ENCODE assay signal across 35 cellular contexts in the genomic region with DNA sequence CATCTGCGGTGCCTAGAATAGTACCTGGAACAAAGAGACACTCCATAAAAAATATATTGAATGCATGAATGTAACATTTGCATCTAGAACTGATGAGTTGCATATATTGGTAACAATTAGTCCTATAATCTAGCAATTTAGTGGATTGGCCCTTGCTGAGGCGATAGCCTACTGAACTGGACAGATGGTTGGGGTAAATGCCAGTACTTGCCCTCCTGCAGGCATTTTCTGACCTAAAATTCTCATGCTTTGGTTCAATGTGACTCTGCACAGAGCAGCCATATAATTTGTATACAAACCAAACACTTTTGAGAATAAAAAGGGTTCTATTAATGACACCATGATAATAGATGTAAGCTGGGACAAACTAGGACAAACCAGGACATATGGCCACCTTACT.
"Had no signal": no experiment of that assay in that cellular context is flagged by ENCODE, and none has a peak within 500 bp of the region (broad histone marks: within the 10 kb centered on the region; RNA-seq: fewer than 3 reads in every experiment).

No MANE protein-coding gene starts in this region.

- H3K4me1 Mint-ChIP-seq: activated B cell treated with CpG ODN at 0.5 μM for 24 hours; activated CD4-positive, alpha-beta T cell treated with anti-CD3 and anti-CD28 coated beads, Interleukin-2, amount 10 ng/mL, durations not matched to agents 24 days and 14 days; activated naive CD8-positive, alpha-beta T cell treated with anti-CD3 and anti-CD28 coated beads for 36 hours; activated T-helper 17 cell treated with anti-CD3 and anti-CD28 coated beads, Interleukin-2, amount 50 U/mL, for 72 hours; central memory CD8-positive, alpha-beta T cell had no signal

- DNase-seq: activated B cell treated with CpG ODN at 0.5 μM for 24 hours; activated CD4-positive, alpha-beta memory T cell treated with anti-CD3 and anti-CD28 coated beads for 36 hours; activated CD4-positive, alpha-beta T cell treated with anti-CD3 and anti-CD28 coated beads for 4 hours; activated CD4-positive, alpha-beta T cell treated with anti-CD3 and anti-CD28 coated beads, Interleukin-2, amount 10 ng/mL, durations not matched to agents 24 days and 14 days; activated CD4-positive, alpha-beta T cell treated with anti-CD3 and anti-CD28 coated beads, Interleukin-2, amount 50 U/mL, for 1 hour; activated CD4-positive, alpha-beta T cell treated with anti-CD3 and anti-CD28 coated beads, Interleukin-2, amount 50 U/mL, for 4 hours; activated CD4-positive, CD25-positive, alpha-beta regulatory T cell treated with anti-CD3 and anti-CD28 coated beads, Interleukin-2, amount 50 U/mL, for 72 hours; activated CD8-positive, alpha-beta memory T cell treated with anti-CD3 and anti-CD28 coated beads, Interleukin-2, amount 50 U/mL, for 4 hours; activated CD8-positive, alpha-beta T cell treated with anti-CD3 and anti-CD28 coated beads for 36 hours; activated effector memory CD4-positive, alpha-beta T cell treated with anti-CD3 and anti-CD28 coated beads, Interleukin-2, amount 50 U/mL, for 16 hours; activated gamma-delta T cell treated with Interleukin-2 at 50 U/mL for 16 hours; activated naive CD4-positive, alpha-beta T cell; activated naive CD4-positive, alpha-beta T cell treated with anti-CD3 and anti-CD28 coated beads for 36 hours; activated naive CD4-positive, alpha-beta T cell treated with anti-CD3 and anti-CD28 coated beads, Interleukin-2, amount 50 U/mL, for 16 hours; activated naive CD8-positive, alpha-beta T cell treated with anti-CD3 and anti-CD28 coated beads for 36 hours; activated T-cell treated with anti-CD3 and anti-CD28 coated beads for 4 hours; activated T-cell treated with anti-CD3 and anti-CD28 coated beads, Interleukin-2, amount 50 U/mL, for 1 hour; activated T-cell treated with anti-CD3 and anti-CD28 coated beads, Interleukin-2, amount 50 U/mL, for 4 hours; activated T-cell treated with anti-CD3 and anti-CD28 coated beads, Interleukin-2, amount 50 U/mL, for 72 hours; adrenal gland; amniotic stem cell; aorta; body of pancreas; brain microvascular endothelial cell; T-helper 1 cell; T-helper 2 cell; T-helper 9 cell had no signal

- ATAC-seq: activated CD8-positive, alpha-beta T cell treated with anti-CD3 and anti-CD28 coated beads for 36 hours; activated naive CD4-positive, alpha-beta T cell treated with anti-CD3 and anti-CD28 coated beads, Interleukin-2, amount 50 U/mL, for 72 hours; activated T-cell treated with anti-CD3 and anti-CD28 coated beads, Interleukin-2, amount 50 U/mL, for 4 hours; activated T-cell treated with anti-CD3 and anti-CD28 coated beads, Interleukin-2, amount 50 U/mL, for 72 hours; activated T-helper 17 cell treated with anti-CD3 and anti-CD28 coated beads, Interleukin-2, amount 50 U/mL, for 72 hours; body of pancreas had no signal

- H3K36me3 ChIP-seq: adrenal gland, brain microvascular endothelial cell, breast epithelium had no signal

- H3K4me1 ChIP-seq: adrenal gland, body of pancreas, breast epithelium had no signal

- H3K27ac Mint-ChIP-seq: activated B cell treated with CpG ODN at 0.5 μM for 24 hours; activated CD4-positive, alpha-beta memory T cell treated with anti-CD3 and anti-CD28 coated beads for 36 hours; activated CD4-positive, alpha-beta T cell treated with anti-CD3 and anti-CD28 coated beads, Interleukin-2, amount 10 ng/mL, durations not matched to agents 24 days and 14 days; activated CD8-positive, alpha-beta T cell treated with anti-CD3 and anti-CD28 coated beads for 36 hours; activated naive CD4-positive, alpha-beta T cell treated with anti-CD3 and anti-CD28 coated beads for 36 hours; activated naive CD4-positive, alpha-beta T cell treated with anti-CD3 and anti-CD28 coated beads, Interleukin-2, amount 50 U/mL, for 72 hours; activated naive CD8-positive, alpha-beta T cell treated with anti-CD3 and anti-CD28 coated beads for 36 hours; activated T-cell treated with anti-CD3 and anti-CD28 coated beads, Interleukin-2, amount 50 U/mL, for 72 hours; activated T-helper 1 cell treated with anti-CD3 and anti-CD28 coated beads, Interleukin-12 subunit alpha, Interleukin-12 subunit beta, Interleukin-2, Interleukin-4 antibody, amounts not matched to agents 30 ng/mL and 10 ng/mL and 1 ng/mL, durations not matched to agents 14 hours and 24 hours and 36 hours; activated T-helper 17 cell treated with anti-CD3 and anti-CD28 coated beads, Interleukin-2, amount 50 U/mL, for 72 hours; T-helper 1 cell treated with Interleukin-12 subunit alpha and Interleukin-12 subunit beta and Interleukin-4 antibody, amounts not matched to agents 30 μg/mL and 1 μg/mL, for 36 hours; T-helper 2 cell treated with Interferon-gamma antibody and Interleukin-4, amounts not matched to agents 5 μg/mL and 100 μg/mL, for 36 hours had no signal

- H3K36me3 Mint-ChIP-seq: activated CD4-positive, alpha-beta memory T cell treated with anti-CD3 and anti-CD28 coated beads for 36 hours; activated naive CD4-positive, alpha-beta T cell treated with anti-CD3 and anti-CD28 coated beads, Interleukin-2, amount 50 U/mL, for 72 hours; activated naive CD8-positive, alpha-beta T cell treated with anti-CD3 and anti-CD28 coated beads for 36 hours had no signal

- H3K9me3 ChIP-seq: adrenal gland, body of pancreas, breast epithelium had no signal

- H3K4me3 Mint-ChIP-seq: activated B cell treated with CpG ODN at 0.5 μM for 24 hours; activated CD4-positive, alpha-beta memory T cell treated with anti-CD3 and anti-CD28 coated beads for 36 hours; activated CD4-positive, alpha-beta T cell treated with anti-CD3 and anti-CD28 coated beads, Interleukin-2, amount 10 ng/mL, durations not matched to agents 24 days and 14 days; activated CD8-positive, alpha-beta T cell treated with anti-CD3 and anti-CD28 coated beads for 36 hours; activated naive CD4-positive, alpha-beta T cell treated with anti-CD3 and anti-CD28 coated beads for 36 hours; activated naive CD8-positive, alpha-beta T cell treated with anti-CD3 and anti-CD28 coated beads for 36 hours; activated T-cell treated with anti-CD3 and anti-CD28 coated beads, Interleukin-2, amount 50 U/mL, for 4 hours; activated T-cell treated with anti-CD3 and anti-CD28 coated beads, Interleukin-2, amount 50 U/mL, for 72 hours; activated T-helper 1 cell treated with anti-CD3 and anti-CD28 coated beads, Interleukin-12 subunit alpha, Interleukin-12 subunit beta, Interleukin-2, Interleukin-4 antibody, amounts not matched to agents 30 ng/mL and 10 ng/mL and 1 ng/mL, durations not matched to agents 14 hours and 24 hours and 36 hours; activated T-helper 17 cell treated with anti-CD3 and anti-CD28 coated beads, Interleukin-2, amount 50 U/mL, for 72 hours; central memory CD8-positive, alpha-beta T cell; T-helper 1 cell treated with Interleukin-12 subunit alpha and Interleukin-12 subunit beta and Interleukin-4 antibody, amounts not matched to agents 30 μg/mL and 1 μg/mL, for 36 hours; T-helper 2 cell treated with Interferon-gamma antibody and Interleukin-4, amounts not matched to agents 5 μg/mL and 100 μg/mL, for 36 hours had no signal

- H3K9me3 Mint-ChIP-seq: activated B cell treated with CpG ODN at 0.5 μM for 24 hours; activated CD4-positive, alpha-beta memory T cell treated with anti-CD3 and anti-CD28 coated beads for 36 hours; activated CD4-positive, alpha-beta T cell treated with anti-CD3 and anti-CD28 coated beads, Interleukin-2, amount 10 ng/mL, durations not matched to agents 24 days and 14 days; activated CD8-positive, alpha-beta T cell treated with anti-CD3 and anti-CD28 coated beads for 36 hours; activated naive CD4-positive, alpha-beta T cell treated with anti-CD3 and anti-CD28 coated beads for 36 hours; activated naive CD4-positive, alpha-beta T cell treated with anti-CD3 and anti-CD28 coated beads, Interleukin-2, amount 50 U/mL, for 72 hours; activated naive CD8-positive, alpha-beta T cell treated with anti-CD3 and anti-CD28 coated beads for 36 hours; activated T-cell treated with anti-CD3 and anti-CD28 coated beads, Interleukin-2, amount 50 U/mL, for 4 hours; activated T-cell treated with anti-CD3 and anti-CD28 coated beads, Interleukin-2, amount 50 U/mL, for 72 hours; activated T-helper 1 cell treated with anti-CD3 and anti-CD28 coated beads, Interleukin-12 subunit alpha, Interleukin-12 subunit beta, Interleukin-2, Interleukin-4 antibody, amounts not matched to agents 30 ng/mL and 10 ng/mL and 1 ng/mL, durations not matched to agents 14 hours and 24 hours and 36 hours; activated T-helper 17 cell treated with anti-CD3 and anti-CD28 coated beads, Interleukin-2, amount 50 U/mL, for 72 hours; central memory CD8-positive, alpha-beta T cell; T-helper 1 cell treated with Interleukin-12 subunit alpha and Interleukin-12 subunit beta and Interleukin-4 antibody, amounts not matched to agents 30 μg/mL and 1 μg/mL, for 36 hours; T-helper 2 cell treated with Interferon-gamma antibody and Interleukin-4, amounts not matched to agents 5 μg/mL and 100 μg/mL, for 36 hours had no signal

- H3K27me3 Mint-ChIP-seq: activated B cell treated with CpG ODN at 0.5 μM for 24 hours; activated CD4-positive, alpha-beta memory T cell treated with anti-CD3 and anti-CD28 coated beads for 36 hours; activated CD4-positive, alpha-beta T cell treated with anti-CD3 and anti-CD28 coated beads, Interleukin-2, amount 10 ng/mL, durations not matched to agents 24 days and 14 days; activated CD8-positive, alpha-beta T cell treated with anti-CD3 and anti-CD28 coated beads for 36 hours; activated naive CD8-positive, alpha-beta T cell treated with anti-CD3 and anti-CD28 coated beads for 36 hours; central memory CD8-positive, alpha-beta T cell had no signal

- H3K4me3 ChIP-seq: adrenal gland, body of pancreas, breast epithelium had no signal

- H3K27ac ChIP-seq: adrenal gland, body of pancreas, brain microvascular endothelial cell, breast epithelium, VCaP had no signal

- H3K27me3 ChIP-seq: adrenal gland, body of pancreas, brain microvascular endothelial cell, breast epithelium had no signal
